17 cellular contexts compared by ENCODE assay signal in genomic region chr15:79172801-79173460, GRCh38.
A peak's percentile ranks its signal among the peaks of the same experiment; 100 is the strongest.
DNase-seq lines count a peak whose midpoint lies in the region; ATAC-seq and TF ChIP-seq lines count a peak whose summit lies in the region.
"Had no signal": no experiment of that assay in that cellular context is flagged by ENCODE, and none has a peak within 500 bp of the region (broad histone marks: within the 10 kb centered on the region; RNA-seq: fewer than 3 reads in every experiment).

No MANE protein-coding gene starts in this region.

- H3K79me1 ChIP-seq in H9 (ENCODE audit: insufficient read depth, low read depth, low read length, poor library complexity, severe bottlenecking) (no peaks in the 10 kb centered on the region), trophoblast cell (ENCODE audit: low read length) (peaks cover 18% of the 10 kb centered on the region)

- H3K4me1 ChIP-seq in H9 (ENCODE audit: insufficient read depth, low read length) (0 out of 2 replicates have a peak, but pooled peaks cover 2% of the 10 kb centered on the region), Panc1 (ENCODE audit: control insufficient read depth, insufficient read depth, low read length) (peaks cover 48% of the 10 kb centered on the region), trophoblast cell (ENCODE audit: control insufficient read depth in 1 of 2, insufficient read depth in 2 of 2, low read length in 2 of 2) (peaks cover 22 to 23% of the 10 kb centered on the region in 2 experiments)
- H3K4me1 ChIP-seq: SJSA1 had no signal

- no peak overlapping the region for H2BK20ac ChIP-seq in H9 (ENCODE audit: low read depth, low read length, poor library complexity, severe bottlenecking)

- H4K8ac ChIP-seq in H9 (replicated peaks; ENCODE audit: insufficient read length, low read depth, low read length), result no peak overlapping the region
- peak overlapping the region; percentile 21 for H4K8ac ChIP-seq in trophoblast cell (ENCODE audit: low read depth, low read length)

- H4K20me1 ChIP-seq in H9 (ENCODE audit: control insufficient read depth, insufficient read depth, insufficient read length), result peaks cover 3% of the 10 kb centered on the region

- H3K27me3 ChIP-seq in H9 (ENCODE audit: insufficient read depth, low read length) (no peaks in the 10 kb centered on the region), Panc1 (ENCODE audit: control insufficient read depth, insufficient read depth, low read length) (no peaks in the 10 kb centered on the region), trophoblast cell (ENCODE audit: insufficient read depth, low read length) (no peaks in the 10 kb centered on the region)
- H3K27me3 ChIP-seq: SJSA1 had no signal

- H4K91ac ChIP-seq in H9 (ENCODE audit: insufficient read length, low read depth, low read length), result no peak overlapping the region
- peak overlapping the region; percentile 72 for H4K91ac ChIP-seq in trophoblast cell (ENCODE audit: low read depth, low read length)

- H3K36me3 ChIP-seq in Panc1 (ENCODE audit: control insufficient read depth, insufficient read depth, low read length) (no peaks in the 10 kb centered on the region), trophoblast cell (ENCODE audit: control insufficient read depth in 1 of 2, insufficient read depth in 2 of 2, low read length in 2 of 2) (no peaks in the 10 kb centered on the region)
- H3K36me3 ChIP-seq: SJSA1 had no signal

- H2AFZ ChIP-seq in H9 (ENCODE audit: low read length) (no peak overlapping the region), trophoblast cell (ENCODE audit: insufficient read depth, low read length, poor library complexity) (no peak overlapping the region)

- H3K14ac ChIP-seq in H9 (ENCODE audit: insufficient read depth, low read length) (no peak overlapping the region; the same call in 1 of the 2 replicates), trophoblast cell (ENCODE audit: low read length) (peak overlapping the region; percentile 27)

- WGBS in H9 (ENCODE audit: extremely low coverage, insufficient read length, low lambda C conversion rate), result no CpG with 5 or more reads among the region's 10 CpGs
- WGBS in trophoblast cell (ENCODE audit: extremely low coverage, insufficient coverage, insufficient read length), result no CpG with 5 or more reads among the region's 10 CpGs

- no peak overlapping the region for H4K5ac ChIP-seq in H9 (ENCODE audit: insufficient read length, low read depth, low read length)

- H3K27ac ChIP-seq in H9 (ENCODE audit: insufficient read length, low read depth, low read length), result no peak overlapping the region
- H3K27ac ChIP-seq in Panc1 (ENCODE audit: low read length), result no peak overlapping the region; the same call in 1 of the 2 replicates
- no peak overlapping the region for H3K27ac ChIP-seq in trophoblast cell (ENCODE audit: low read depth, low read length)
- H3K27ac ChIP-seq: RWPE1, SJSA1 had no signal

- H2BK120ac ChIP-seq in H9 (ENCODE audit: low read depth, low read length, poor library complexity, severe bottlenecking), result no peak overlapping the region
- peak overlapping the region; percentile 5 for H2BK120ac ChIP-seq in trophoblast cell (ENCODE audit: insufficient read depth, low read length, poor library complexity)

- H3K4me3 Mint-ChIP-seq in H9, result no peak overlapping the region; a peak in 1 of 5 replicates
- no peak overlapping the region for H3K4me3 Mint-ChIP-seq in glutamatergic neuron (ENCODE audit: unreplicated experiment)
- H3K4me3 Mint-ChIP-seq: CD8-positive, alpha-beta memory T cell had no signal

- peaks cover 0 to 2% of the 10 kb centered on the region in 2 experiments; a peak in 1 of 5 replicates for H3K9me3 Mint-ChIP-seq in H9
- H3K9me3 Mint-ChIP-seq in glutamatergic neuron (ENCODE audit: unreplicated experiment), result peaks cover 2% of the 10 kb centered on the region
- H3K9me3 Mint-ChIP-seq: CD8-positive, alpha-beta memory T cell had no signal

- no TSS peak for BruUV-seq in Panc1 (replicated peaks; lab: Mats Ljungman, UMichigan)

- no peak overlapping the region for H3K23ac ChIP-seq in H9 (ENCODE audit: insufficient read length, low read depth, low read length)
- H3K23ac ChIP-seq in trophoblast cell (ENCODE audit: low read length), result no peak overlapping the region

- no peak overlapping the region for H3K9ac ChIP-seq in H9 (ENCODE audit: extremely low read depth, insufficient read length, low read length)
- H3K9ac ChIP-seq in trophoblast cell (ENCODE audit: low read length), result no peak overlapping the region

- H2BK5ac ChIP-seq in H9 (ENCODE audit: insufficient read length, low read length) (no peak overlapping the region), trophoblast cell (ENCODE audit: low read depth, low read length, poor library complexity) (peak overlapping the region; percentile 20)

- H3K4ac ChIP-seq in H9 (ENCODE audit: low read depth, low read length) (no peak overlapping the region), trophoblast cell (ENCODE audit: low read depth, low read length) (no peak overlapping the region)

- CTCF ChIA-PET in Panc1 (lab: Charles Lee), result no interaction called here

- ATAC-seq in Panc1, result 0 out of 2 replicates have a peak, but pooled peaks have one; percentile 20

- H3K56ac ChIP-seq in H9 (ENCODE audit: insufficient read length, low read depth, low read length), result no peak overlapping the region

- H3K4me1 Mint-ChIP-seq in H9 (peaks cover 24% of the 10 kb centered on the region in 2 experiments), glutamatergic neuron (ENCODE audit: low read depth, unreplicated experiment) (peaks cover 13% of the 10 kb centered on the region)
- H3K4me1 Mint-ChIP-seq: CD8-positive, alpha-beta memory T cell had no signal

- H2AK5ac ChIP-seq in H9 (ENCODE audit: insufficient read length, low read length), result no peak overlapping the region
- H2AK5ac ChIP-seq in trophoblast cell (ENCODE audit: low read length), result peak overlapping the region; percentile 39

- H3K4me2 ChIP-seq in H9 (ENCODE audit: insufficient read depth, insufficient read length, low read length), result no peak overlapping the region
- H3K4me2 ChIP-seq in trophoblast cell (ENCODE audit: low read length), result no peak overlapping the region

- H3T11ph ChIP-seq in H9 (ENCODE audit: low read length), result no peak overlapping the region

- H3K4me3 ChIP-seq in Panc1 (ENCODE audit: low read depth in 2 of 2, low read length in 2 of 2), result no peak overlapping the region
- no peak overlapping the region for H3K4me3 ChIP-seq in trophoblast cell (ENCODE audit: low read depth, low read length)
- H3K4me3 ChIP-seq: SJSA1 had no signal

- H3K27me3 Mint-ChIP-seq in H9 (ENCODE audit: low read depth), result peaks cover 22% of the 10 kb centered on the region
- H3K27me3 Mint-ChIP-seq in glutamatergic neuron (ENCODE audit: unreplicated experiment), result no peaks in the 10 kb centered on the region

- POLR2A ChIA-PET in Panc1 (lab: Charles Lee), result no interaction called here

- DNase-seq in H9 (peak; percentile 24), Panc1 (ENCODE audit: low read depth, low spot score) (no peak), glutamatergic neuron (no peak), trophoblast cell (no peak), SHP77 treated with DMSO at 0.1 percent for 48 hours (lab: John Stamatoyannopoulos, UW) (no peak), NCI-H1417 treated with DMSO at 0.1 percent for 48 hours (lab: John Stamatoyannopoulos, UW) (no peak), midbrain (lab: John Stamatoyannopoulos, UW) (no peak)
- DNase-seq: C1 segment of cervical spinal cord; CD8-positive, alpha-beta memory T cell; GOT3; KG1; MV-4-11; NCI-H187; NCI-H2107; NCI-H510A treated with DMSO at 0.1 percent for 48 hours had no signal

- intact Hi-C loops in Panc1 (cut with micrococcal nuclease; ENCODE audit: unreplicated experiment), result no loop called here

- no peaks in the 10 kb centered on the region for H3K9me3 ChIP-seq in H9 (ENCODE audit: control insufficient read depth, low read depth, low read length)
- no peaks in the 10 kb centered on the region for H3K9me3 ChIP-seq in Panc1 (ENCODE audit: control insufficient read depth, insufficient read depth, low read depth, low read length)
- H3K9me3 ChIP-seq in trophoblast cell (ENCODE audit: insufficient read depth, low read depth, low read length), result no peaks in the 10 kb centered on the region
- H3K9me3 ChIP-seq: SJSA1 had no signal

- H3K23me2 ChIP-seq in H9 (ENCODE audit: insufficient read length, low read depth, low read length, poor library complexity, severe bottlenecking), result no peaks in the 10 kb centered on the region

- no peak overlapping the region for H3K18ac ChIP-seq in H9 (ENCODE audit: insufficient read length, low read depth, low read length)
- H3K18ac ChIP-seq in trophoblast cell (ENCODE audit: low read length), result no peak overlapping the region

- no peaks in the 10 kb centered on the region for H3K79me2 ChIP-seq in H9 (ENCODE audit: insufficient read depth, low read length)
- no peaks in the 10 kb centered on the region for H3K79me2 ChIP-seq in trophoblast cell (ENCODE audit: control insufficient read depth, insufficient read depth, low read length, poor library complexity)

- H4K12ac ChIP-seq in trophoblast cell (ENCODE audit: low read depth, low read length), result no peak overlapping the region

- no peaks in the 10 kb centered on the region for H3K36me3 Mint-ChIP-seq in H9 (ENCODE audit: insufficient read depth in 1 of 3, low read depth in 3 of 3)
- peaks cover 4% of the 10 kb centered on the region for H3K36me3 Mint-ChIP-seq in glutamatergic neuron (ENCODE audit: unreplicated experiment)
- H3K36me3 Mint-ChIP-seq: CD8-positive, alpha-beta memory T cell had no signal

- in situ Hi-C loops in Panc1 (cut with HindIII; ENCODE audit: low pct_unique_long_range_greater_than_20kb, low sequenced_read_pairs), result no loop called here

- TF ChIP-seq CTCF in H9 (conservative IDR thresholded peaks at IDR 0.05), result no peak
- no peak for TF ChIP-seq CTCF in Panc1 (IDR thresholded peaks at IDR 0.05)
- TF ChIP-seq CTCF in glutamatergic neuron (IDR thresholded peaks at IDR 0.05; ENCODE audit: partially characterized antibody, unreplicated experiment), result no peak

- H2BK12ac ChIP-seq in H9 (ENCODE audit: insufficient read length, low read depth, low read length) (no peak overlapping the region), trophoblast cell (ENCODE audit: low read length) (peak overlapping the region; percentile 23)

- H3K27ac Mint-ChIP-seq in H9, result no peak overlapping the region; a peak in 1 of 7 replicates
- peak overlapping the region; percentile 33 for H3K27ac Mint-ChIP-seq in glutamatergic neuron (ENCODE audit: unreplicated experiment)
- H3K27ac Mint-ChIP-seq: CD8-positive, alpha-beta memory T cell had no signal

- no peak overlapping the region for H2BK15ac ChIP-seq in H9 (ENCODE audit: low read depth, low read length)
